19 cellular contexts compared by ENCODE assay signal in the genomic region with DNA sequence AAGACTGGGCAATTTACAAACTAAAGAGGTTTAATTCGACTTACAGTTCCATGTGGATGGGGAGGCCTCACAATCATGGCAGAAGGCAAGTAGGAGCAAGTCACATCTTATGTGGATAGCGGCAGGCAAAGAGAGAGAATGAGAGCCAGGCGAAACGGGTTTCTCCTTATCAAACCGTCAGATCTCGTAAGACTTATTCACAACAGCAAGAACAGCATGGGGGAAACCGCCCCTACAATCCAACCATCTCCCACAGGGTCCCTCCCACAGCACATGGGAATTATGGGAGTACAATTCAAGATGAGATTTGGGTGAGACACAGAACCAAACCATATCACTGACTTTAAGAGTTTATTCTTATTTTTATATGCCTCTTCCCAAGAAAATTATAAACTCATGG.
A peak's percentile ranks its signal among the peaks of the same experiment; 100 is the strongest.
DNase-seq lines count a peak whose midpoint lies in the region; ATAC-seq and TF ChIP-seq lines count a peak whose summit lies in the region.
"Had no signal": no experiment of that assay in that cellular context is flagged by ENCODE, and none has a peak within 500 bp of the region (broad histone marks: within the 10 kb centered on the region; RNA-seq: fewer than 3 reads in every experiment).

No MANE protein-coding gene starts in this region.

- POLR2A ChIA-PET in CD8-positive, alpha-beta T cell (lab: Charles Lee): no interaction called here

- TF ChIP-seq CTCF in endodermal cell (conservative IDR thresholded peaks at IDR 0.05): no peak
- TF ChIP-seq CTCF in CD8-positive, alpha-beta T cell (IDR thresholded peaks at IDR 0.05): no peak

- H3K4me1 ChIP-seq in endodermal cell (ENCODE audit: control insufficient read depth, insufficient read depth, low read length): peaks cover 4% of the 10 kb centered on the region
- H3K4me1 ChIP-seq in CD8-positive, alpha-beta T cell (ENCODE audit: insufficient read depth, low read length): no peaks in the 10 kb centered on the region
- H3K4me1 ChIP-seq: Caco-2 had no signal

- peaks cover 10% of the 10 kb centered on the region for H3K27me3 Mint-ChIP-seq in endodermal cell (ENCODE audit: insufficient read depth)
- peaks cover 13% of the 10 kb centered on the region for H3K27me3 Mint-ChIP-seq in CD8-positive, alpha-beta T cell (ENCODE audit: low read depth)

- H3K4me1 Mint-ChIP-seq in endodermal cell: peaks cover 5% of the 10 kb centered on the region
- H3K4me1 Mint-ChIP-seq in CD8-positive, alpha-beta T cell (ENCODE audit: low read depth): no peaks in the 10 kb centered on the region

- no peak overlapping the region for H3K4me3 Mint-ChIP-seq in endodermal cell
- H3K4me3 Mint-ChIP-seq in CD8-positive, alpha-beta T cell: no peak overlapping the region
- H3K4me3 Mint-ChIP-seq: CD4-positive, CD25-positive, alpha-beta regulatory T cell; GM23338; HFFc6; IgD-negative memory B cell had no signal

- H3K9me3 Mint-ChIP-seq in endodermal cell: peaks cover 4% of the 10 kb centered on the region
- H3K9me3 Mint-ChIP-seq in CD8-positive, alpha-beta T cell: no peaks in the 10 kb centered on the region
- H3K9me3 Mint-ChIP-seq: GM23338, HFFc6 had no signal

- intact Hi-C loops in CD8-positive, alpha-beta T cell (cut with DNase I, micrococcal nuclease): no loop called here

- WGBS in endodermal cell (ENCODE audit: insufficient coverage in 1 of 2, insufficient read length in 1 of 2), 2 experiments: 81% methylated on average over 7 of the region's 7 CpGs; no CpG with 5 or more reads in 1 of the 2 experiments

- peak; percentile 57 for DNase-seq in ELF-1 (ENCODE audit: low read depth, low spot score)
- peak; percentile 22 for DNase-seq in NCI-H2227 (lab: John Stamatoyannopoulos, UW; ENCODE audit: unreplicated experiment)
- peak; percentile 40 for DNase-seq in endodermal cell
- no peak for DNase-seq in CD8-positive, alpha-beta T cell
- DNase-seq in DMS153 treated with DMSO at 0.1 percent for 48 hours (lab: John Stamatoyannopoulos, UW; ENCODE audit: unreplicated experiment): no peak
- DNase-seq: ACHN; C1 segment of cervical spinal cord; Caco-2; CD4-positive, CD25-positive, alpha-beta regulatory T cell; DMS79; GF-D8; HCEC 1CT; HFFc6; KG1 had no signal

- ATAC-seq in CD8-positive, alpha-beta T cell: no peak
- no peak for ATAC-seq in HG03139 (IDR thresholded peaks at IDR 0.05; ENCODE audit: unreplicated experiment)
- ATAC-seq: GM23338, HepG2 had no signal

- no peaks in the 10 kb centered on the region for H3K36me3 ChIP-seq in endodermal cell (ENCODE audit: control insufficient read depth, insufficient read depth, low read length)
- H3K36me3 ChIP-seq in CD8-positive, alpha-beta T cell (ENCODE audit: insufficient read depth, low read length): no peaks in the 10 kb centered on the region
- H3K36me3 ChIP-seq: BE2C had no signal

- no peaks in the 10 kb centered on the region for H3K27me3 ChIP-seq in endodermal cell (ENCODE audit: control insufficient read depth, insufficient read depth, low read length, poor library complexity, severe bottlenecking)
- H3K27me3 ChIP-seq in CD8-positive, alpha-beta T cell (ENCODE audit: insufficient read depth, low read length): no peaks in the 10 kb centered on the region
- H3K27me3 ChIP-seq: BE2C had no signal

- no peak overlapping the region for H3K27ac ChIP-seq in endodermal cell (ENCODE audit: low read depth, low read length)
- no peak overlapping the region for H3K27ac ChIP-seq in CD8-positive, alpha-beta T cell (ENCODE audit: low read depth, low read length)

- H3K9me3 ChIP-seq in endodermal cell (ENCODE audit: control insufficient read depth, low read length): peaks cover 5% of the 10 kb centered on the region
- no peaks in the 10 kb centered on the region for H3K9me3 ChIP-seq in CD8-positive, alpha-beta T cell (ENCODE audit: low read length)
- H3K9me3 ChIP-seq: BE2C, Caco-2 had no signal

- no peaks in the 10 kb centered on the region for H3K36me3 Mint-ChIP-seq in endodermal cell (ENCODE audit: low read depth)
- no peaks in the 10 kb centered on the region for H3K36me3 Mint-ChIP-seq in CD8-positive, alpha-beta T cell
- H3K36me3 Mint-ChIP-seq: CD4-positive, CD25-positive, alpha-beta regulatory T cell; IgD-negative memory B cell had no signal

- no peak overlapping the region for H3K4me3 ChIP-seq in endodermal cell (ENCODE audit: low read length)
- H3K4me3 ChIP-seq in CD8-positive, alpha-beta T cell (ENCODE audit: low read depth, low read length): no peak overlapping the region
- H3K4me3 ChIP-seq: GM23338 had no signal

- CTCF ChIA-PET in CD8-positive, alpha-beta T cell (lab: Charles Lee): no interaction called here

- no peak overlapping the region for H3K27ac Mint-ChIP-seq in endodermal cell
- no peak overlapping the region for H3K27ac Mint-ChIP-seq in CD8-positive, alpha-beta T cell
- H3K27ac Mint-ChIP-seq: CD4-positive, CD25-positive, alpha-beta regulatory T cell; GM23338; HFFc6; IgD-negative memory B cell had no signal

- no peak overlapping the region for H3K9ac ChIP-seq in endodermal cell (ENCODE audit: extremely low read depth, low read length, poor library complexity, severe bottlenecking)

Comparison
In these comparisons a context has a peak if more than half of its experiments do, and no peak if none do; other contexts are left out.
1. DNase-seq: peak in ELF-1 (single experiment), NCI-H2227 (single experiment) and endodermal cell (single experiment); none in CD8-positive, alpha-beta T cell (0 of 7) and DMS153 treated with DMSO at 0.1 percent for 48 hours (single experiment).